Comparison of ENCODE assay signal across 10 cellular contexts in genomic region chr12:6541371-6542165, GRCh38. TPM values are rescaled to one million over a fixed set of nuclear protein-coding genes. Genes with fewer than 3 reads are reported as not detected.
DNase-seq lines count a peak whose midpoint lies in the region; FAIRE-seq and TF ChIP-seq lines count a peak whose summit lies in the region.
"Had no signal": no experiment of that assay in that cellular context is flagged by ENCODE, and none has a peak within 500 bp of the region (broad histone marks: within the 10 kb centered on the region; RNA-seq: fewer than 3 reads in every experiment).

No MANE protein-coding gene starts in this region.

- TF ChIP-seq CTCF in astrocyte (IDR thresholded peaks at IDR 0.05; ENCODE audit: insufficient read depth, low read depth, low read length) (no peak), thyroid gland (IDR thresholded peaks at IDR 0.05) (no peak)

- no peak for DNase-seq in activated CD4-positive, alpha-beta memory T cell treated with anti-CD3 and anti-CD28 coated beads, Interleukin-2, amount 10 ng/mL, durations not matched to agents 7 days and 5 days
- DNase-seq in activated CD4-positive, alpha-beta memory T cell treated with anti-CD3 and anti-CD28 coated beads for 36 hours, result no peak
- DNase-seq in astrocyte (ENCODE audit: low read depth) (no peak), thyroid gland (no peak), cerebellum (ENCODE audit: low spot score) (no peak), NCI-H69 (lab: John Stamatoyannopoulos, UW) (no peak)
- no peak for DNase-seq in stimulated activated CD4-positive, alpha-beta T cell treated with anti-CD3 and anti-CD28 coated beads, Interleukin-4, amount 100 ng/mL, for 24 hours
- DNase-seq: NCI-H1694 treated with DMSO at 0.1 percent for 48 hours, RPMI8226 had no signal

- H3K4me1 ChIP-seq in astrocyte (ENCODE audit: insufficient read depth, low read length) (peaks cover 28% of the 10 kb centered on the region), mesodermal cell (ENCODE audit: control insufficient read depth, insufficient read depth, low read length, poor library complexity, severe bottlenecking) (peaks cover 39% of the 10 kb centered on the region), thyroid gland (peaks cover 16 to 28% of the 10 kb centered on the region in 2 donors)

- no peaks in the 10 kb centered on the region for H3K27me3 Mint-ChIP-seq in activated CD4-positive, alpha-beta memory T cell treated with anti-CD3 and anti-CD28 coated beads, Interleukin-2, amount 10 ng/mL, durations not matched to agents 7 days and 5 days
- no peaks in the 10 kb centered on the region for H3K27me3 Mint-ChIP-seq in activated CD4-positive, alpha-beta memory T cell treated with anti-CD3 and anti-CD28 coated beads for 36 hours
- no peaks in the 10 kb centered on the region for H3K27me3 Mint-ChIP-seq in astrocyte (ENCODE audit: low read depth, unreplicated experiment)

- no peaks in the 10 kb centered on the region for H3K27me3 ChIP-seq in astrocyte (ENCODE audit: insufficient read depth, low read length)
- H3K27me3 ChIP-seq in thyroid gland, result no peaks in the 10 kb centered on the region

- peaks cover 62% of the 10 kb centered on the region for H3K4me1 Mint-ChIP-seq in activated CD4-positive, alpha-beta memory T cell treated with anti-CD3 and anti-CD28 coated beads, Interleukin-2, amount 10 ng/mL, durations not matched to agents 7 days and 5 days
- H3K4me1 Mint-ChIP-seq in activated CD4-positive, alpha-beta memory T cell treated with anti-CD3 and anti-CD28 coated beads for 36 hours (ENCODE audit: low read depth), result peaks cover 52% of the 10 kb centered on the region
- H3K4me1 Mint-ChIP-seq in astrocyte (ENCODE audit: low read depth, unreplicated experiment), result peaks cover 23% of the 10 kb centered on the region

- peaks cover 57% of the 10 kb centered on the region for H3K36me3 Mint-ChIP-seq in activated CD4-positive, alpha-beta memory T cell treated with anti-CD3 and anti-CD28 coated beads, Interleukin-2, amount 10 ng/mL, durations not matched to agents 7 days and 5 days (ENCODE audit: low read depth)
- H3K36me3 Mint-ChIP-seq in activated CD4-positive, alpha-beta memory T cell treated with anti-CD3 and anti-CD28 coated beads for 36 hours, result peaks cover 32% of the 10 kb centered on the region
- H3K36me3 Mint-ChIP-seq in astrocyte (ENCODE audit: low read depth, unreplicated experiment), result peaks cover 28% of the 10 kb centered on the region

- no peak for TF ChIP-seq POLR2A in thyroid gland (IDR thresholded peaks at IDR 0.05)

- no peaks in the 10 kb centered on the region for H3K9me3 ChIP-seq in astrocyte (ENCODE audit: insufficient read depth, low read depth, low read length)
- H3K9me3 ChIP-seq in mesodermal cell (ENCODE audit: control insufficient read depth, low read length), result no peaks in the 10 kb centered on the region
- H3K9me3 ChIP-seq in thyroid gland, result no peaks in the 10 kb centered on the region

- CTCF ChIA-PET in activated CD4-positive, alpha-beta memory T cell treated with anti-CD3 and anti-CD28 coated beads, Interleukin-2, amount 10 ng/mL, durations not matched to agents 7 days and 5 days (lab: Charles Lee), result interaction anchor here (2.8 to 5.9 kb wide), 3 partner anchors 10 to 117 kb away, joined by 10 to 115 read pairs (median 45); partner anchors contain the start of gene IFFO1
- CTCF ChIA-PET in activated CD4-positive, alpha-beta memory T cell treated with anti-CD3 and anti-CD28 coated beads for 36 hours (lab: Charles Lee), result interaction anchor here (1.0 to 4.2 kb wide), 3 partner anchors 12 to 118 kb away, joined by 3 to 52 read pairs (median 3); partner anchors contain the start of gene IFFO1

- intact Hi-C loops in activated CD4-positive, alpha-beta memory T cell treated with anti-CD3 and anti-CD28 coated beads for 36 hours (cut with micrococcal nuclease), result loop anchor here (5.0 kb wide), 1 partner anchor 464 kb away; no protein-coding TSS in a partner anchor
- intact Hi-C loops in thyroid gland (cut with DNase I), result no loop called here

- 95 to 96% methylated on average over 23 to 25 of the region's 26 CpGs for WGBS in mesodermal cell (ENCODE audit: insufficient coverage in 2 of 2), 2 experiments
- WGBS in thyroid gland, 2 donors, result 93 to 96% methylated on average over 16 to 20 of the region's 26 CpGs

- H3K9me3 Mint-ChIP-seq in activated CD4-positive, alpha-beta memory T cell treated with anti-CD3 and anti-CD28 coated beads, Interleukin-2, amount 10 ng/mL, durations not matched to agents 7 days and 5 days, result no peaks in the 10 kb centered on the region
- no peaks in the 10 kb centered on the region for H3K9me3 Mint-ChIP-seq in activated CD4-positive, alpha-beta memory T cell treated with anti-CD3 and anti-CD28 coated beads for 36 hours
- H3K9me3 Mint-ChIP-seq in astrocyte (ENCODE audit: unreplicated experiment), result no peaks in the 10 kb centered on the region

- H3K27ac Mint-ChIP-seq in activated CD4-positive, alpha-beta memory T cell treated with anti-CD3 and anti-CD28 coated beads, Interleukin-2, amount 10 ng/mL, durations not matched to agents 7 days and 5 days, result peak overlapping the region; percentile 88
- no peak overlapping the region for H3K27ac Mint-ChIP-seq in activated CD4-positive, alpha-beta memory T cell treated with anti-CD3 and anti-CD28 coated beads for 36 hours
- no peak overlapping the region for H3K27ac Mint-ChIP-seq in astrocyte (ENCODE audit: unreplicated experiment)

- H3K4me3 ChIP-seq in astrocyte (ENCODE audit: insufficient read depth, low read depth, low read length) (no peak overlapping the region), mesodermal cell (ENCODE audit: extremely low read depth, insufficient read depth, low read length, poor library complexity, severe bottlenecking) (no peak overlapping the region), thyroid gland (replicated peaks in 1 of 3) (no peak overlapping the region)

- H3K79me2 ChIP-seq in astrocyte (ENCODE audit: insufficient read depth, low read length), result peaks cover 49% of the 10 kb centered on the region

- H3K36me3 ChIP-seq in astrocyte (ENCODE audit: insufficient read depth, low read length) (peaks cover 35% of the 10 kb centered on the region), mesodermal cell (ENCODE audit: control insufficient read depth, insufficient read depth, low read length) (peaks cover 82% of the 10 kb centered on the region), thyroid gland (peaks cover 20 to 21% of the 10 kb centered on the region in 2 donors)

- H3K4me3 Mint-ChIP-seq in activated CD4-positive, alpha-beta memory T cell treated with anti-CD3 and anti-CD28 coated beads, Interleukin-2, amount 10 ng/mL, durations not matched to agents 7 days and 5 days, result no peak overlapping the region
- no peak overlapping the region for H3K4me3 Mint-ChIP-seq in activated CD4-positive, alpha-beta memory T cell treated with anti-CD3 and anti-CD28 coated beads for 36 hours
- no peak overlapping the region for H3K4me3 Mint-ChIP-seq in astrocyte (ENCODE audit: unreplicated experiment)

- no peak overlapping the region for H2AFZ ChIP-seq in astrocyte (ENCODE audit: low read depth, low read length)

- H4K20me1 ChIP-seq in astrocyte (ENCODE audit: insufficient read depth, low read length), result peaks cover 47% of the 10 kb centered on the region

- H3K9ac ChIP-seq in astrocyte (ENCODE audit: low read length), result no peak overlapping the region

- FAIRE-seq in astrocyte (lab: Jason Lieb, UNC), result no peak

- POLR2A ChIA-PET in activated CD4-positive, alpha-beta memory T cell treated with anti-CD3 and anti-CD28 coated beads, Interleukin-2, amount 10 ng/mL, durations not matched to agents 7 days and 5 days (lab: Charles Lee), result interaction anchor here (7.6 to 7.9 kb wide), 2 partner anchors 12 to 71 kb away, joined by 88 to 201 read pairs; partner anchors contain the start of genes IFFO1 and VAMP1
- POLR2A ChIA-PET in activated CD4-positive, alpha-beta memory T cell treated with anti-CD3 and anti-CD28 coated beads for 36 hours (lab: Charles Lee), result interaction anchor here (1.0 to 6.3 kb wide), 2 partner anchors 10 to 11 kb away, joined by 5 to 54 read pairs; partner anchors contain the start of gene IFFO1

- peak overlapping the region; percentile 9 for H3K27ac ChIP-seq in astrocyte (ENCODE audit: low read depth, low read length)
- peak overlapping the region; percentile 77 for H3K27ac ChIP-seq in mesodermal cell (ENCODE audit: low read depth, low read length, severe bottlenecking)
- peak overlapping the region in 2 of 3 donors; percentile 64 to 75 for H3K27ac ChIP-seq in thyroid gland

- H3K4me2 ChIP-seq in astrocyte (ENCODE audit: low read length), result no peak overlapping the region

RNA-seq across cellular contexts. Expression of gene GAPDH, which starts 7.3 kb away (rescaled TPM):
- total RNA-seq in activated CD4-positive, alpha-beta memory T cell treated with anti-CD3 and anti-CD28 coated beads, Interleukin-2, amount 10 ng/mL, durations not matched to agents 7 days and 5 days, result 1,000 to 10,000 TPM; 5,691 to 5,753 TPM
- 1,000 to 10,000 TPM; 5,823 to 5,836 TPM for total RNA-seq in activated CD4-positive, alpha-beta memory T cell treated with anti-CD3 and anti-CD28 coated beads for 36 hours
- total RNA-seq in astrocyte, result 5,151 and 5,167 TPM in 2 replicates
- 4,059 TPM for polyA plus RNA-seq in mesodermal cell (2013, experiment 1 of 2)
- 3,444 TPM for polyA plus RNA-seq in mesodermal cell (2013, experiment 2 of 2)
- 1,000 to 10,000 TPM; 1,191 to 3,596 (median 1,852) TPM for total RNA-seq in thyroid gland
- 1,321 TPM for total RNA-seq in cerebellum

RNA-seq across cellular contexts. Expression of gene IFFO1, which starts 14.3 kb away (rescaled TPM):
- total RNA-seq in activated CD4-positive, alpha-beta memory T cell treated with anti-CD3 and anti-CD28 coated beads, Interleukin-2, amount 10 ng/mL, durations not matched to agents 7 days and 5 days, result 10 to 100 TPM; 23.1 to 23.6 TPM
- total RNA-seq in activated CD4-positive, alpha-beta memory T cell treated with anti-CD3 and anti-CD28 coated beads for 36 hours, result 10 to 100 TPM; 10.9 to 12.4 TPM
- total RNA-seq in astrocyte, result 18.8 and 20.8 TPM in 2 replicates
- 17.7 TPM for polyA plus RNA-seq in mesodermal cell (2013, experiment 1 of 2)
- 14.3 TPM for polyA plus RNA-seq in mesodermal cell (2013, experiment 2 of 2)
- 10 to 100 TPM in 1 of 4 donors, 1 to 10 TPM in 3; 5.0 to 10.2 (median 7.5) TPM for total RNA-seq in thyroid gland
- 6.5 TPM for total RNA-seq in cerebellum

RNA-seq across cellular contexts. Expression of gene NOP2, which starts 26.5 kb away (rescaled TPM):
- total RNA-seq in activated CD4-positive, alpha-beta memory T cell treated with anti-CD3 and anti-CD28 coated beads, Interleukin-2, amount 10 ng/mL, durations not matched to agents 7 days and 5 days, result 10 to 100 TPM; 46.5 to 50.9 TPM
- 10 to 100 TPM; 74.9 to 82.2 TPM for total RNA-seq in activated CD4-positive, alpha-beta memory T cell treated with anti-CD3 and anti-CD28 coated beads for 36 hours
- 53.1 and 66.8 TPM in 2 replicates for total RNA-seq in astrocyte
- polyA plus RNA-seq in mesodermal cell (2013, experiment 1 of 2), result 34.8 TPM
- 34.5 TPM for polyA plus RNA-seq in mesodermal cell (2013, experiment 2 of 2)
- total RNA-seq in thyroid gland, result 10 to 100 TPM; 23.0 to 50.8 (median 35.6) TPM
- 10.3 TPM for total RNA-seq in cerebellum

RNA-seq across cellular contexts. Expression of gene NCAPD2, which starts 47.7 kb away (rescaled TPM):
- total RNA-seq in activated CD4-positive, alpha-beta memory T cell treated with anti-CD3 and anti-CD28 coated beads, Interleukin-2, amount 10 ng/mL, durations not matched to agents 7 days and 5 days, result 100 to 1,000 TPM; 153 to 156 TPM
- total RNA-seq in activated CD4-positive, alpha-beta memory T cell treated with anti-CD3 and anti-CD28 coated beads for 36 hours, result 100 to 1,000 TPM; 192 to 196 TPM
- 18.6 and 21.1 TPM in 2 replicates for total RNA-seq in astrocyte
- 98.3 TPM for polyA plus RNA-seq in mesodermal cell (2013, experiment 1 of 2)
- polyA plus RNA-seq in mesodermal cell (2013, experiment 2 of 2), result 88.4 TPM
- 10 to 100 TPM; 22.4 to 31.8 (median 28.6) TPM for total RNA-seq in thyroid gland
- 22.3 TPM for total RNA-seq in cerebellum

RNA-seq across cellular contexts. Expression of gene MRPL51, which starts 48.5 kb away (rescaled TPM):
- 100 to 1,000 TPM; 204 to 208 TPM for total RNA-seq in activated CD4-positive, alpha-beta memory T cell treated with anti-CD3 and anti-CD28 coated beads, Interleukin-2, amount 10 ng/mL, durations not matched to agents 7 days and 5 days
- total RNA-seq in activated CD4-positive, alpha-beta memory T cell treated with anti-CD3 and anti-CD28 coated beads for 36 hours, result 100 to 1,000 TPM; 289 to 312 TPM
- total RNA-seq in astrocyte (192 and 202 TPM in 2 replicates), thyroid gland (10 to 100 TPM; 16.7 to 84.6 (median 46.9) TPM), cerebellum (22.6 TPM)
- 259 TPM for polyA plus RNA-seq in mesodermal cell (2013, experiment 1 of 2)
- polyA plus RNA-seq in mesodermal cell (2013, experiment 2 of 2), result 255 TPM

Comparison
In these comparisons a context has a peak if more than half of its experiments do, and no peak if none do; other contexts are left out.
1. H3K27ac ChIP-seq: peak in every context shown above with its lines; median percentile 77 in mesodermal cell; 70 in thyroid gland; 9 in astrocyte.